ENCODE assay signal across 8 cellular contexts in genomic region chr19:10420444-10421239, GRCh38. TPM values are rescaled to one million over a fixed set of nuclear protein-coding genes. Genes with fewer than 3 reads are reported as not detected.
A peak's percentile ranks its signal among the peaks of the same experiment; 100 is the strongest.
DNase-seq lines count a peak whose midpoint lies in the region; ATAC-seq and TF ChIP-seq lines count a peak whose summit lies in the region.

Gene PDE4A, plus strand, starts transcription at chr19:10420538. Its CDS starts 227 bp downstream, at chr19:10420765.

- H4K91ac ChIP-seq in trophoblast cell (ENCODE audit: low read depth, low read length), result no peak within 1 kb of the TSS

- H3K27me3 ChIP-seq in Loucy (ENCODE audit: insufficient read depth, low read length, poor library complexity, severe bottlenecking) (no peaks in the 10 kb centered on the region), esophagus muscularis mucosa (peaks cover 14 to 100% (median 85%) of the 10 kb centered on the region in 4 donors), trophoblast cell (ENCODE audit: insufficient read depth, low read length) (peaks cover 60% of the 10 kb centered on the region), sigmoid colon (peaks cover 84 to 100% (median 93%) of the 10 kb centered on the region in 3 donors)

- no peak within 1 kb of the TSS for H3K14ac ChIP-seq in trophoblast cell (ENCODE audit: low read length)

- H2AK5ac ChIP-seq in trophoblast cell (ENCODE audit: low read length), result no peak within 1 kb of the TSS

- peaks cover 21% of the 10 kb centered on the region for H3K27me3 Mint-ChIP-seq in activated CD8-positive, alpha-beta T cell treated with anti-CD3 and anti-CD28 coated beads for 36 hours

- TF ChIP-seq POLR2A in esophagus muscularis mucosa (IDR thresholded peaks at IDR 0.05; ENCODE audit: low read depth) (no peak), sigmoid colon (IDR thresholded peaks at IDR 0.05) (no peak)

- H3K4me3 ChIP-seq in Loucy (ENCODE audit: low read length, poor library complexity, severe bottlenecking), result peak within 1 kb of the TSS; percentile 69
- peak within 1 kb of the TSS; percentile 27 to 42 (median 34) for H3K4me3 ChIP-seq in esophagus muscularis mucosa
- H3K4me3 ChIP-seq in trophoblast cell (ENCODE audit: low read depth, low read length), result peak within 1 kb of the TSS; percentile 10
- peak within 1 kb of the TSS in 2 of 4 donors; percentile 17 to 18 for H3K4me3 ChIP-seq in sigmoid colon

- no peaks in the 10 kb centered on the region for H3F3A ChIP-seq in Loucy (ENCODE audit: low read depth)

- WGBS in esophagus muscularis mucosa, result 0% methylated on average over 17 of the region's 104 CpGs
- no CpG with 5 or more reads among the region's 104 CpGs for WGBS in trophoblast cell (ENCODE audit: extremely low coverage, insufficient coverage, insufficient read length)
- 1% methylated on average over 104 of the region's 104 CpGs for WGBS in sigmoid colon, 2 donors

- H3K9me3 ChIP-seq in Loucy (ENCODE audit: insufficient read depth, low read depth, low read length) (no peaks in the 10 kb centered on the region), esophagus muscularis mucosa (no peaks in the 10 kb centered on the region), trophoblast cell (ENCODE audit: insufficient read depth, low read depth, low read length) (peaks cover 13% of the 10 kb centered on the region), sigmoid colon (no peaks in the 10 kb centered on the region)

- H3K9ac ChIP-seq in Loucy (ENCODE audit: low read depth, low read length, poor library complexity, severe bottlenecking), result peak within 1 kb of the TSS; percentile 55
- H3K9ac ChIP-seq in trophoblast cell (ENCODE audit: low read length), result no peak within 1 kb of the TSS

- H3K4me2 ChIP-seq in Loucy (ENCODE audit: low read depth, low read length, poor library complexity, severe bottlenecking), result peak within 1 kb of the TSS; percentile 87
- H3K4me2 ChIP-seq in trophoblast cell (ENCODE audit: low read length), result peak within 1 kb of the TSS; percentile 65

- no peaks in the 10 kb centered on the region for H3K9me3 Mint-ChIP-seq in activated CD8-positive, alpha-beta T cell treated with anti-CD3 and anti-CD28 coated beads for 36 hours

- H3K36me3 ChIP-seq in Loucy (ENCODE audit: insufficient read depth, low read length) (no peaks in the 10 kb centered on the region), esophagus muscularis mucosa (no peaks in the 10 kb centered on the region), trophoblast cell (ENCODE audit: control insufficient read depth in 1 of 2, insufficient read depth in 2 of 2, low read length in 2 of 2) (no peaks in the 10 kb centered on the region), sigmoid colon (no peaks in the 10 kb centered on the region)

- intact Hi-C loops in activated CD8-positive, alpha-beta T cell treated with anti-CD3 and anti-CD28 coated beads for 36 hours (cut with micrococcal nuclease), result no loop called here
- intact Hi-C loops in esophagus muscularis mucosa (cut with DNase I) (no loop called here), sigmoid colon (cut with DNase I) (no loop called here)

- CTCF ChIA-PET in activated CD8-positive, alpha-beta T cell treated with anti-CD3 and anti-CD28 coated beads for 36 hours (lab: Charles Lee), result interaction anchor here (0.9 to 22.7 kb wide), 5 partner anchors 11 to 188 kb away, joined by 3 to 587 read pairs (median 4); partner anchors contain the start of gene CDC37

- POLR2A ChIA-PET in activated CD8-positive, alpha-beta T cell treated with anti-CD3 and anti-CD28 coated beads for 36 hours (lab: Charles Lee), result interaction anchor here (0.9 to 9.7 kb wide), 5 partner anchors 9 to 161 kb away, joined by 3 to 161 read pairs (median 9); partner anchors contain the start of gene CDC37

- H3K27ac ChIP-seq in esophagus muscularis mucosa (replicated peaks in 1 of 4), result no peak within 1 kb of the TSS
- H3K27ac ChIP-seq in trophoblast cell (ENCODE audit: low read depth, low read length), result no peak within 1 kb of the TSS
- H3K27ac ChIP-seq in sigmoid colon, result no peak within 1 kb of the TSS

- no peaks in the 10 kb centered on the region for H3K9me2 ChIP-seq in Loucy (replicated peaks; ENCODE audit: low read depth, low read length)

- H3K4me1 Mint-ChIP-seq in activated CD8-positive, alpha-beta T cell treated with anti-CD3 and anti-CD28 coated beads for 36 hours (ENCODE audit: low read depth), result peaks cover 69% of the 10 kb centered on the region

- DNase-seq in ELF-1 (ENCODE audit: low read depth, low spot score) (peak; percentile 60), esophagus muscularis mucosa (ENCODE audit: extremely low spot score) (no peak), trophoblast cell (peak in 1 of 2 donors; percentile 54), pons (ENCODE audit: low spot score) (no peak), sigmoid colon (no peak)
- DNase-seq in activated CD8-positive, alpha-beta T cell treated with anti-CD3 and anti-CD28 coated beads for 36 hours, result peak; percentile 86

- H4K12ac ChIP-seq in trophoblast cell (ENCODE audit: low read depth, low read length), result no peak within 1 kb of the TSS

- no peak within 1 kb of the TSS for H3K4ac ChIP-seq in trophoblast cell (ENCODE audit: low read depth, low read length)

- no peak within 1 kb of the TSS for H3K18ac ChIP-seq in trophoblast cell (ENCODE audit: low read length)

- H2AFZ ChIP-seq in Loucy (ENCODE audit: low read length) (peak within 1 kb of the TSS; percentile 72; the same call in 1 of the 2 replicates), trophoblast cell (ENCODE audit: insufficient read depth, low read length, poor library complexity) (no peak within 1 kb of the TSS)

- no peaks in the 10 kb centered on the region for H3K79me2 ChIP-seq in Loucy (ENCODE audit: insufficient read depth, low read length)
- no peaks in the 10 kb centered on the region for H3K79me2 ChIP-seq in trophoblast cell (ENCODE audit: control insufficient read depth, insufficient read depth, low read length, poor library complexity)

- H3K4me3 Mint-ChIP-seq in activated CD8-positive, alpha-beta T cell treated with anti-CD3 and anti-CD28 coated beads for 36 hours, result peak within 1 kb of the TSS; percentile 86

- H3K27ac Mint-ChIP-seq in activated CD8-positive, alpha-beta T cell treated with anti-CD3 and anti-CD28 coated beads for 36 hours, result peak within 1 kb of the TSS; percentile 83

- peaks cover 6% of the 10 kb centered on the region for H3K36me3 Mint-ChIP-seq in activated CD8-positive, alpha-beta T cell treated with anti-CD3 and anti-CD28 coated beads for 36 hours (ENCODE audit: low read depth)

- no peak within 1 kb of the TSS for H2BK120ac ChIP-seq in trophoblast cell (ENCODE audit: insufficient read depth, low read length, poor library complexity)

- TF ChIP-seq EP300 in esophagus muscularis mucosa (IDR thresholded peaks at IDR 0.05), result no peak
- no peak for TF ChIP-seq EP300 in sigmoid colon (IDR thresholded peaks at IDR 0.05)

- TF ChIP-seq CTCF in Loucy (conservative IDR thresholded peaks at IDR 0.05; ENCODE audit: low read length) (no peak), esophagus muscularis mucosa (IDR thresholded peaks at IDR 0.05) (peak in 1 of 3 experiments; percentile 9), sigmoid colon (IDR thresholded peaks at IDR 0.05) (no peak)
- TF ChIP-seq CTCF in activated CD8-positive, alpha-beta T cell treated with anti-CD3 and anti-CD28 coated beads for 36 hours (IDR thresholded peaks at IDR 0.05), result peak; percentile 84

- no peak within 1 kb of the TSS for H3K23ac ChIP-seq in trophoblast cell (ENCODE audit: low read length)

- peak; percentile 1 for ATAC-seq in activated CD8-positive, alpha-beta T cell treated with anti-CD3 and anti-CD28 coated beads for 36 hours
- ATAC-seq in GM18867 (IDR thresholded peaks at IDR 0.05; ENCODE audit: unreplicated experiment), result no peak

- H2BK12ac ChIP-seq in trophoblast cell (ENCODE audit: low read length), result no peak within 1 kb of the TSS

- no peaks in the 10 kb centered on the region for H4K20me1 ChIP-seq in Loucy (ENCODE audit: insufficient read depth, low read length, poor library complexity, severe bottlenecking)

- no peak within 1 kb of the TSS for H2BK5ac ChIP-seq in trophoblast cell (ENCODE audit: low read depth, low read length, poor library complexity)

- H4K8ac ChIP-seq in trophoblast cell (ENCODE audit: low read depth, low read length), result no peak within 1 kb of the TSS

- H3K4me1 ChIP-seq in Loucy (ENCODE audit: insufficient read depth, low read length, poor library complexity, severe bottlenecking) (peaks cover 28% of the 10 kb centered on the region), esophagus muscularis mucosa (peaks cover 47 to 74% (median 57%) of the 10 kb centered on the region in 4 donors), trophoblast cell (ENCODE audit: control insufficient read depth in 1 of 2, insufficient read depth in 2 of 2, low read length in 2 of 2) (peaks cover 3 to 18% of the 10 kb centered on the region in 2 experiments), sigmoid colon (peaks cover 0 to 60% (median 53%) of the 10 kb centered on the region in 4 donors)

- peaks cover 3% of the 10 kb centered on the region for H3K79me1 ChIP-seq in trophoblast cell (ENCODE audit: low read length)

RNA-seq across cellular contexts. Expression of gene PDE4A, which starts in this region (rescaled TPM):
- total RNA-seq in activated CD8-positive, alpha-beta T cell treated with anti-CD3 and anti-CD28 coated beads for 36 hours, result 10 to 100 TPM; 24.6 to 25.5 TPM
- total RNA-seq in esophagus muscularis mucosa (10 to 100 TPM; 11.6 to 24.5 (median 14.1) TPM), sigmoid colon (10 to 100 TPM in 3 of 4 donors, 1 to 10 TPM in 1; 7.6 to 14.7 (median 12.9) TPM)
- polyA plus RNA-seq in trophoblast cell (2013), result 1.2 and 1.3 TPM in 2 replicates
- 1 to 10 TPM; 4.2 to 7.2 (median 6.2) TPM for polyA plus RNA-seq in sigmoid colon

Comparison
In these comparisons a context has a peak if more than half of its experiments do, and no peak if none do; other contexts are left out.
1. DNase-seq: peak in ELF-1 (single experiment) and activated CD8-positive, alpha-beta T cell treated with anti-CD3 and anti-CD28 coated beads for 36 hours (single experiment); none in esophagus muscularis mucosa (single experiment), pons (single experiment) and sigmoid colon (single experiment).